ENCODE assay signal across 1 cellular context in the genomic region with DNA sequence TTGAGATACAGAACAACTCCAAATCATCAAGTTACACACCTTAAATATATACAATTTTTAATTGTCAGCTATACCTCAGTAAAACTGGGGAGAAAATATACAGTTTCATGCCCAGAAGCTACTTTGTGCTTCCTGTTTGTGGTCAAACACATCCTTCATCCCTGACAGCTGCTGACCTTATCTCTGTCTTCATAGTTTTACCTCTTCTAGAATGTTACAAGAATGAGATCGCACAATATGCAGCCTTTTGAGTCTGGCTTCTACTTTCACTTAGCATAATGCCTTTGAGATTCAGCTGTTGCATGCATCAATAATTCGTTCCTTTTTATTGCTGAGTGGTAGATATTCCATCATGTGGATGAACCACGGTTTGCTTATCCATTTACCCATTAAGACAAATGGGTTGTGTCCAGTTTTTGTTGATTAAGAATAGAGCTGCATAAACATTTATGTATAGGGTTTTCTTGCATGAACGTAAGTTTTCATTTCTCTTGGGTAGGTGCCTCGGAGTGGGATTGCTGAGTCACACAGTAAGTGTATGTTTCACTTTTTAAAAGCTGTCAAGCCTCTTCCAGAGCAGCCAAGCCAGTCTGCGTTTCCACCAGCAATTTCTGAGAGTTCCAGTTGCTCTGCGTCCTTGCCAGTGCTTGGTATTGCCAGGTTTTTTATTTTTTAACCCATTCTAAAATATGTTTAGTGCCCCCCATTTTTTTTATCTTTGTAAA.
TF ChIP-seq lines count a peak whose summit lies in the region.

No MANE protein-coding gene starts in this region.

TF ChIP-seq in K562, 482 proteins besides CTCF, POLR2A, EP300 and RAD21 (continued from another document and continues in another):
- TF ChIP-seq, protein P1, sequence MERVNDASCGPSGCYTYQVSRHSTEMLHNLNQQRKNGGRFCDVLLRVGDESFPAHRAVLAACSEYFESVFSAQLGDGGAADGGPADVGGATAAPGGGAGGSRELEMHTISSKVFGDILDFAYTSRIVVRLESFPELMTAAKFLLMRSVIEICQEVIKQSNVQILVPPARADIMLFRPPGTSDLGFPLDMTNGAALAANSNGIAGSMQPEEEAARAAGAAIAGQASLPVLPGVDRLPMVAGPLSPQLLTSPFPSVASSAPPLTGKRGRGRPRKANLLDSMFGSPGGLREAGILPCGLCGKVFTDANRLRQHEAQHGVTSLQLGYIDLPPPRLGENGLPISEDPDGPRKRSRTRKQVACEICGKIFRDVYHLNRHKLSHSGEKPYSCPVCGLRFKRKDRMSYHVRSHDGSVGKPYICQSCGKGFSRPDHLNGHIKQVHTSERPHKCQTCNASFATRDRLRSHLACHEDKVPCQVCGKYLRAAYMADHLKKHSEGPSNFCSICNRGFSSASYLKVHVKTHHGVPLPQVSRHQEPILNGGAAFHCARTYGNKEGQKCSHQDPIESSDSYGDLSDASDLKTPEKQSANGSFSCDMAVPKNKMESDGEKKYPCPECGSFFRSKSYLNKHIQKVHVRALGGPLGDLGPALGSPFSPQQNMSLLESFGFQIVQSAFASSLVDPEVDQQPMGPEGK (CRISPR knock-in tag; IDR thresholded peaks at IDR 0.05; ENCODE audit: borderline replicate concordance): no peak
- TF ChIP-seq GATA2 (CRISPR knock-in tag; IDR thresholded peaks at IDR 0.05): no peak
- no peak for TF ChIP-seq FUS (optimal IDR thresholded peaks at IDR 0.05; ENCODE audit: low read depth, low read length)
- no peak for TF ChIP-seq FOXK1 (CRISPR knock-in tag; IDR thresholded peaks at IDR 0.05; ENCODE audit: borderline replicate concordance)
- TF ChIP-seq TRIM28 (IDR thresholded peaks at IDR 0.05): peak; percentile 52; the same call in 1 of the 2 replicates
- TF ChIP-seq ELF1 (tag; IDR thresholded peaks at IDR 0.05): peak; percentile 49
- TF ChIP-seq HMGN3 (IDR thresholded peaks at IDR 0.05; ENCODE audit: borderline replicate concordance, extremely low read depth, insufficient read length, low read depth, low read length): no peak
- no peak for TF ChIP-seq RBM15 (IDR thresholded peaks at IDR 0.05; ENCODE audit: insufficient read depth, low read length)
- TF ChIP-seq ARNT (IDR thresholded peaks at IDR 0.05): no peak
- TF ChIP-seq SRSF1 (IDR thresholded peaks at IDR 0.05; ENCODE audit: low read depth, low read length): no peak
- no peak for TF ChIP-seq HDAC8 (tag; IDR thresholded peaks at IDR 0.05)
- TF ChIP-seq PRMT5 (CRISPR knock-in tag; IDR thresholded peaks at IDR 0.05): no peak
- TF ChIP-seq, protein P2, sequence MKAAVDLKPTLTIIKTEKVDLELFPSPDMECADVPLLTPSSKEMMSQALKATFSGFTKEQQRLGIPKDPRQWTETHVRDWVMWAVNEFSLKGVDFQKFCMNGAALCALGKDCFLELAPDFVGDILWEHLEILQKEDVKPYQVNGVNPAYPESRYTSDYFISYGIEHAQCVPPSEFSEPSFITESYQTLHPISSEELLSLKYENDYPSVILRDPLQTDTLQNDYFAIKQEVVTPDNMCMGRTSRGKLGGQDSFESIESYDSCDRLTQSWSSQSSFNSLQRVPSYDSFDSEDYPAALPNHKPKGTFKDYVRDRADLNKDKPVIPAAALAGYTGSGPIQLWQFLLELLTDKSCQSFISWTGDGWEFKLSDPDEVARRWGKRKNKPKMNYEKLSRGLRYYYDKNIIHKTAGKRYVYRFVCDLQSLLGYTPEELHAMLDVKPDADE (conservative IDR thresholded peaks at IDR 0.05; ENCODE audit: control insufficient read depth, low read depth, low read length): no peak
- no peak for TF ChIP-seq RFX1 (IDR thresholded peaks at IDR 0.05)
- no peak for TF ChIP-seq TRIM24 (IDR thresholded peaks at IDR 0.05)
- peak; percentile 55; the same call in 1 of the 2 replicates for TF ChIP-seq GABPA (tag; conservative IDR thresholded peaks at IDR 0.05; ENCODE audit: low read depth)
- TF ChIP-seq, protein P3, sequence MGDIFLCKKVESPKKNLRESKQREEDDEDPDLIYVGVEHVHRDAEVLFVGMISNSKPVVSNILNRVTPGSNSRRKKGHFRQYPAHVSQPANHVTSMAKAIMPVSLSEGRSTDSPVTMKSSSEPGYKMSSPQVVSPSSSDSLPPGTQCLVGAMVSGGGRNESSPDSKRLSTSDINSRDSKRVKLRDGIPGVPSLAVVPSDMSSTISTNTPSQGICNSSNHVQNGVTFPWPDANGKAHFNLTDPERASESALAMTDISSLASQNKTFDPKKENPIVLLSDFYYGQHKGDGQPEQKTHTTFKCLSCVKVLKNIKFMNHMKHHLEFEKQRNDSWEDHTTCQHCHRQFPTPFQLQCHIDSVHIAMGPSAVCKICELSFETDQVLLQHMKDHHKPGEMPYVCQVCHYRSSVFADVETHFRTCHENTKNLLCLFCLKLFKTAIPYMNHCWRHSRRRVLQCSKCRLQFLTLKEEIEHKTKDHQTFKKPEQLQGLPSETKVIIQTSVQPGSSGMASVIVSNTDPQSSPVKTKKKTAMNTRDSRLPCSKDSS (IDR thresholded peaks at IDR 0.05; ENCODE audit: low read depth, partially characterized antibody): no peak
- no peak for TF ChIP-seq RBM25 (IDR thresholded peaks at IDR 0.05; ENCODE audit: low read depth, low read length, severe bottlenecking)
- no peak for TF ChIP-seq POLR2G (IDR thresholded peaks at IDR 0.05; ENCODE audit: low read depth, low read length)
- TF ChIP-seq TOE1 (IDR thresholded peaks at IDR 0.05; ENCODE audit: borderline replicate concordance): no peak
- no peak for TF ChIP-seq TOE1 (CRISPR knock-in tag; IDR thresholded peaks at IDR 0.05; ENCODE audit: borderline replicate concordance, low read depth)
- TF ChIP-seq ZNF24 (IDR thresholded peaks at IDR 0.05): no peak
- TF ChIP-seq MCM7 (IDR thresholded peaks at IDR 0.05): no peak
- no peak for TF ChIP-seq TSC22D4 (tag; IDR thresholded peaks at IDR 0.05)
- TF ChIP-seq LARP7 (IDR thresholded peaks at IDR 0.05): no peak
- TF ChIP-seq MCM3 (IDR thresholded peaks at IDR 0.05): no peak
- no peak for TF ChIP-seq NEUROD1 (IDR thresholded peaks at IDR 0.05; ENCODE audit: borderline replicate concordance, low read depth, low read length, partially characterized antibody)
- no peak for TF ChIP-seq SRSF9 (IDR thresholded peaks at IDR 0.05; ENCODE audit: borderline replicate concordance, low read depth, low read length)
- TF ChIP-seq XRCC3 (IDR thresholded peaks at IDR 0.05): no peak
- no peak for TF ChIP-seq RBM17 (IDR thresholded peaks at IDR 0.05; ENCODE audit: borderline replicate concordance, low read depth, low read length)
- TF ChIP-seq ESRRA (IDR thresholded peaks at IDR 0.05; ENCODE audit: borderline replicate concordance, low read depth): peak; percentile 65; the same call in 1 of the 2 replicates
- TF ChIP-seq HEY1 (CRISPR knock-in tag; IDR thresholded peaks at IDR 0.05; ENCODE audit: borderline replicate concordance): no peak
- no peak for TF ChIP-seq CREBBP (IDR thresholded peaks at IDR 0.05; ENCODE audit: low read depth, low read length)
- TF ChIP-seq MTA2 (IDR thresholded peaks at IDR 0.05; ENCODE audit: low read depth): no peak
- no peak for TF ChIP-seq ILK (tag; IDR thresholded peaks at IDR 0.05; ENCODE audit: borderline replicate concordance, low read depth)
- no peak for TF ChIP-seq ZFP1 (CRISPR knock-in tag; IDR thresholded peaks at IDR 0.05)
- no peak for TF ChIP-seq ZNF41 (CRISPR knock-in tag; conservative IDR thresholded peaks at IDR 0.05)
- TF ChIP-seq SREBF2 (CRISPR knock-in tag; IDR thresholded peaks at IDR 0.05): no peak
- TF ChIP-seq HLTF (IDR thresholded peaks at IDR 0.05): no peak
- no peak for TF ChIP-seq ZFPM2 (CRISPR knock-in tag; IDR thresholded peaks at IDR 0.05)
- no peak for TF ChIP-seq ZNF764 (CRISPR knock-in tag; IDR thresholded peaks at IDR 0.05; ENCODE audit: low read depth)
- TF ChIP-seq, protein P4, sequence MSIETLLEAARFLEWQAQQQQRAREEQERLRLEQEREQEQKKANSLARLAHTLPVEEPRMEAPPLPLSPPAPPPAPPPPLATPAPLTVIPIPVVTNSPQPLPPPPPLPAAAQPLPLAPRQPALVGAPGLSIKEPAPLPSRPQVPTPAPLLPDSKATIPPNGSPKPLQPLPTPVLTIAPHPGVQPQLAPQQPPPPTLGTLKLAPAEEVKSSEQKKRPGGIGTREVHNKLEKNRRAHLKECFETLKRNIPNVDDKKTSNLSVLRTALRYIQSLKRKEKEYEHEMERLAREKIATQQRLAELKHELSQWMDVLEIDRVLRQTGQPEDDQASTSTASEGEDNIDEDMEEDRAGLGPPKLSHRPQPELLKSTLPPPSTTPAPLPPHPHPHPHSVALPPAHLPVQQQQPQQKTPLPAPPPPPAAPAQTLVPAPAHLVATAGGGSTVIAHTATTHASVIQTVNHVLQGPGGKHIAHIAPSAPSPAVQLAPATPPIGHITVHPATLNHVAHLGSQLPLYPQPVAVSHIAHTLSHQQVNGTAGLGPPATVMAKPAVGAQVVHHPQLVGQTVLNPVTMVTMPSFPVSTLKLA (conservative IDR thresholded peaks at IDR 0.05): no peak
- TF ChIP-seq ZNF184 (CRISPR knock-in tag; IDR thresholded peaks at IDR 0.05): no peak
- TF ChIP-seq MECOM (CRISPR knock-in tag; IDR thresholded peaks at IDR 0.05): peak; percentile 54; the same call in 1 of the 2 replicates
- TF ChIP-seq JUND (IDR thresholded peaks at IDR 0.05; ENCODE audit: borderline replicate concordance, low read depth, low read length): no peak
- peak; percentile 37; the same call in 1 of the 3 replicates for TF ChIP-seq JUND (tag; IDR thresholded peaks at IDR 0.05; ENCODE audit: borderline replicate concordance, low read depth, low read length)
- peak; percentile 92 for TF ChIP-seq ZFP36 (IDR thresholded peaks at IDR 0.05; ENCODE audit: low read depth, low read length, partially characterized antibody)
- TF ChIP-seq, protein P5, sequence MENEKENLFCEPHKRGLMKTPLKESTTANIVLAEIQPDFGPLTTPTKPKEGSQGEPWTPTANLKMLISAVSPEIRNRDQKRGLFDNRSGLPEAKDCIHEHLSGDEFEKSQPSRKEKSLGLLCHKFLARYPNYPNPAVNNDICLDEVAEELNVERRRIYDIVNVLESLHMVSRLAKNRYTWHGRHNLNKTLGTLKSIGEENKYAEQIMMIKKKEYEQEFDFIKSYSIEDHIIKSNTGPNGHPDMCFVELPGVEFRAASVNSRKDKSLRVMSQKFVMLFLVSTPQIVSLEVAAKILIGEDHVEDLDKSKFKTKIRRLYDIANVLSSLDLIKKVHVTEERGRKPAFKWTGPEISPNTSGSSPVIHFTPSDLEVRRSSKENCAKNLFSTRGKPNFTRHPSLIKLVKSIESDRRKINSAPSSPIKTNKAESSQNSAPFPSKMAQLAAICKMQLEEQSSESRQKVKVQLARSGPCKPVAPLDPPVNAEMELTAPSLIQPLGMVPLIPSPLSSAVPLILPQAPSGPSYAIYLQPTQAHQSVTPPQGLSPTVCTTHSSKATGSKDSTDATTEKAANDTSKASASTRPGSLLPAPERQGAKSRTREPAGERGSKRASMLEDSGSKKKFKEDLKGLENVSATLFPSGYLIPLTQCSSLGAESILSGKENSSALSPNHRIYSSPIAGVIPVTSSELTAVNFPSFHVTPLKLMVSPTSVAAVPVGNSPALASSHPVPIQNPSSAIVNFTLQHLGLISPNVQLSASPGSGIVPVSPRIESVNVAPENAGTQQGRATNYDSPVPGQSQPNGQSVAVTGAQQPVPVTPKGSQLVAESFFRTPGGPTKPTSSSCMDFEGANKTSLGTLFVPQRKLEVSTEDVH (IDR thresholded peaks at IDR 0.05; ENCODE audit: low read depth, partially characterized antibody): no peak
- TF ChIP-seq, protein P6, sequence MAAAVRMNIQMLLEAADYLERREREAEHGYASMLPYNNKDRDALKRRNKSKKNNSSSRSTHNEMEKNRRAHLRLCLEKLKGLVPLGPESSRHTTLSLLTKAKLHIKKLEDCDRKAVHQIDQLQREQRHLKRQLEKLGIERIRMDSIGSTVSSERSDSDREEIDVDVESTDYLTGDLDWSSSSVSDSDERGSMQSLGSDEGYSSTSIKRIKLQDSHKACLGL (CRISPR knock-in tag; IDR thresholded peaks at IDR 0.05; ENCODE audit: borderline replicate concordance, poor library complexity, severe bottlenecking): no peak
- TF ChIP-seq, protein P7, sequence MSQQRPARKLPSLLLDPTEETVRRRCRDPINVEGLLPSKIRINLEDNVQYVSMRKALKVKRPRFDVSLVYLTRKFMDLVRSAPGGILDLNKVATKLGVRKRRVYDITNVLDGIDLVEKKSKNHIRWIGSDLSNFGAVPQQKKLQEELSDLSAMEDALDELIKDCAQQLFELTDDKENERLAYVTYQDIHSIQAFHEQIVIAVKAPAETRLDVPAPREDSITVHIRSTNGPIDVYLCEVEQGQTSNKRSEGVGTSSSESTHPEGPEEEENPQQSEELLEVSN (IDR thresholded peaks at IDR 0.05; ENCODE audit: borderline replicate concordance in 1 of 2, extremely low read depth in 1 of 2, insufficient read depth in 1 of 2, insufficient read length in 1 of 2, low read depth in 1 of 2, low read length in 1 of 2, poor library complexity in 1 of 2, severe bottlenecking in 1 of 2): no peak
- no peak for TF ChIP-seq GABPB2 (CRISPR knock-in tag; conservative IDR thresholded peaks at IDR 0.05)
- no peak for TF ChIP-seq SAP30 (IDR thresholded peaks at IDR 0.05; ENCODE audit: borderline replicate concordance, insufficient read depth, low read depth, low read length, poor library complexity, severe bottlenecking)
- no peak for TF ChIP-seq KLF10 (CRISPR knock-in tag; IDR thresholded peaks at IDR 0.05)
- TF ChIP-seq GTF2A2 (tag; IDR thresholded peaks at IDR 0.05): no peak
- no peak for TF ChIP-seq RBFOX2 (IDR thresholded peaks at IDR 0.05; ENCODE audit: low read depth, low read length)
- no peak for TF ChIP-seq ZNF584 (CRISPR knock-in tag; IDR thresholded peaks at IDR 0.05; ENCODE audit: low read depth)
- TF ChIP-seq U2AF1 (optimal IDR thresholded peaks at IDR 0.05; ENCODE audit: low read depth, low read length): no peak
- TF ChIP-seq, protein P8, sequence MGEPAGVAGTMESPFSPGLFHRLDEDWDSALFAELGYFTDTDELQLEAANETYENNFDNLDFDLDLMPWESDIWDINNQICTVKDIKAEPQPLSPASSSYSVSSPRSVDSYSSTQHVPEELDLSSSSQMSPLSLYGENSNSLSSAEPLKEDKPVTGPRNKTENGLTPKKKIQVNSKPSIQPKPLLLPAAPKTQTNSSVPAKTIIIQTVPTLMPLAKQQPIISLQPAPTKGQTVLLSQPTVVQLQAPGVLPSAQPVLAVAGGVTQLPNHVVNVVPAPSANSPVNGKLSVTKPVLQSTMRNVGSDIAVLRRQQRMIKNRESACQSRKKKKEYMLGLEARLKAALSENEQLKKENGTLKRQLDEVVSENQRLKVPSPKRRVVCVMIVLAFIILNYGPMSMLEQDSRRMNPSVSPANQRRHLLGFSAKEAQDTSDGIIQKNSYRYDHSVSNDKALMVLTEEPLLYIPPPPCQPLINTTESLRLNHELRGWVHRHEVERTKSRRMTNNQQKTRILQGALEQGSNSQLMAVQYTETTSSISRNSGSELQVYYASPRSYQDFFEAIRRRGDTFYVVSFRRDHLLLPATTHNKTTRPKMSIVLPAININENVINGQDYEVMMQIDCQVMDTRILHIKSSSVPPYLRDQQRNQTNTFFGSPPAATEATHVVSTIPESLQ (CRISPR knock-in tag; IDR thresholded peaks at IDR 0.05): no peak
- no peak for TF ChIP-seq FOXJ2 (tag; IDR thresholded peaks at IDR 0.05)
